Comparison of ENCODE assay signal across 17 cellular contexts in genomic region chr9:121399126-121399882, GRCh38. TPM values are rescaled to one million over a fixed set of nuclear protein-coding genes. Genes with fewer than 3 reads are reported as not detected.
DNase-seq lines count a peak whose midpoint lies in the region; ATAC-seq, FAIRE-seq and TF ChIP-seq lines count a peak whose summit lies in the region.
"Had no signal": no experiment of that assay in that cellular context is flagged by ENCODE, and none has a peak within 500 bp of the region (broad histone marks: within the 10 kb centered on the region; RNA-seq: fewer than 3 reads in every experiment).

No MANE protein-coding gene starts in this region.

- TF ChIP-seq CTCF in AG04450 (IDR thresholded peaks at IDR 0.05; ENCODE audit: low read depth, low read length) = no peak
- no peak for TF ChIP-seq CTCF in bronchial epithelial cell (IDR thresholded peaks at IDR 0.05; ENCODE audit: insufficient read depth, low read length, severe bottlenecking)
- TF ChIP-seq CTCF in mesothelial cell of epicardium (IDR thresholded peaks at IDR 0.05; ENCODE audit: unreplicated experiment) = no peak
- TF ChIP-seq CTCF in tibial nerve (IDR thresholded peaks at IDR 0.05) = no peak
- no peak for TF ChIP-seq CTCF in heart left ventricle (IDR thresholded peaks at IDR 0.05)

- no peaks in the 10 kb centered on the region for H3K4me1 ChIP-seq in tibial nerve
- H3K4me1 ChIP-seq in heart left ventricle = peaks cover 0 to 4% (median 0%) of the 10 kb centered on the region in 12 donors
- H3K4me1 ChIP-seq: transverse colon had no signal

- intact Hi-C loops in heart left ventricle (cut with DNase I) = loop anchor here in 8 of 10 donors (1.0 to 5.0 kb wide), 10 partner anchors 25 to 422 kb away; no protein-coding TSS in a partner anchor

- H3K4me3 ChIP-seq in AG04450 (ENCODE audit: low read depth, low read length) (no peak overlapping the region), bronchial epithelial cell (ENCODE audit: low read depth, low read length) (no peak overlapping the region), tibial nerve (no peak overlapping the region), heart left ventricle (no peak overlapping the region)
- H3K4me3 ChIP-seq: dorsolateral prefrontal cortex, transverse colon had no signal

- H3K36me3 ChIP-seq in bronchial epithelial cell (ENCODE audit: control insufficient read depth, insufficient read depth, low read length) (no peaks in the 10 kb centered on the region), tibial nerve (no peaks in the 10 kb centered on the region), heart left ventricle (no peaks in the 10 kb centered on the region)
- H3K36me3 ChIP-seq: transverse colon had no signal

- no peak for FAIRE-seq in bronchial epithelial cell (lab: Jason Lieb, UNC)

- POLR2A ChIA-PET in AG04450 (lab: Yijun Ruan, JAX) = interaction anchor here (0.7 to 3.2 kb wide), 3 partner anchors 26 to 600 kb away, joined by 3 to 10 read pairs (median 7); no protein-coding TSS in a partner anchor

- peaks cover 5% of the 10 kb centered on the region; the same call in 1 of the 2 replicates for H3K9me3 ChIP-seq in AG04450 (ENCODE audit: control insufficient read depth, insufficient read depth, low read length)
- peaks cover 0 to 5% (median 0%) of the 10 kb centered on the region in 4 donors for H3K9me3 ChIP-seq in tibial nerve
- H3K9me3 ChIP-seq in heart left ventricle = peaks cover 0 to 15% (median 0%) of the 10 kb centered on the region in 12 donors
- H3K9me3 ChIP-seq: transverse colon had no signal

- 85 to 90% methylated on average over 4 of the region's 4 CpGs for WGBS in tibial nerve, 2 donors
- WGBS in heart left ventricle, 4 donors = 85 to 90% (median 88%) methylated on average over 4 of the region's 4 CpGs

- H3K4me1 Mint-ChIP-seq in mesothelial cell of epicardium = peaks cover 7% of the 10 kb centered on the region
- H3K4me1 Mint-ChIP-seq: activated B cell treated with CpG ODN at 0.5 μM for 24 hours; CD4-positive, CD25-positive, alpha-beta regulatory T cell; stimulated activated naive B cell treated with anti-CD40 and anti-IgM and Interleukin-4, amounts not matched to agents 10 μg/mL and 1 μg/mL and 100 μg/mL, for 72 hours had no signal

- peak overlapping the region; percentile 15 for H3K27ac Mint-ChIP-seq in mesothelial cell of epicardium
- H3K27ac Mint-ChIP-seq: activated B cell treated with CpG ODN at 0.5 μM for 24 hours; activated CD8-positive, alpha-beta T cell treated with anti-CD3 and anti-CD28 coated beads for 36 hours; activated naive CD8-positive, alpha-beta T cell; activated T-cell treated with anti-CD3 and anti-CD28 coated beads, Interleukin-2, amount 50 U/mL, for 24 hours; stimulated activated naive B cell treated with anti-CD40 and anti-IgM and Interleukin-4, amounts not matched to agents 10 μg/mL and 1 μg/mL and 100 μg/mL, for 72 hours had no signal

- H3K27me3 ChIP-seq in AG04450 (ENCODE audit: control insufficient read depth, insufficient read depth, low read length) = no peaks in the 10 kb centered on the region
- H3K27me3 ChIP-seq in bronchial epithelial cell (ENCODE audit: control insufficient read depth, insufficient read depth, low read length) = no peaks in the 10 kb centered on the region
- no peaks in the 10 kb centered on the region for H3K27me3 ChIP-seq in tibial nerve
- H3K27me3 ChIP-seq in heart left ventricle = no peaks in the 10 kb centered on the region
- H3K27me3 ChIP-seq: dorsolateral prefrontal cortex, transverse colon had no signal

- ATAC-seq in GM21360 (IDR thresholded peaks at IDR 0.05; ENCODE audit: unreplicated experiment) = no peak
- no peak for ATAC-seq in heart left ventricle

- CTCF ChIA-PET in AG04450 (lab: Charles Lee) = interaction anchor here (0.7 to 8.5 kb wide), 21 partner anchors 9 to 641 kb away, joined by 3 to 202 read pairs (median 4); no protein-coding TSS in a partner anchor

- H3K4me3 Mint-ChIP-seq in mesothelial cell of epicardium = no peak overlapping the region
- H3K4me3 Mint-ChIP-seq: activated B cell treated with CpG ODN at 0.5 μM for 24 hours; activated CD8-positive, alpha-beta T cell treated with anti-CD3 and anti-CD28 coated beads for 36 hours; activated naive CD8-positive, alpha-beta T cell; activated T-cell treated with anti-CD3 and anti-CD28 coated beads, Interleukin-2, amount 50 U/mL, for 24 hours; brain; CD4-positive, CD25-positive, alpha-beta regulatory T cell; stimulated activated naive B cell treated with anti-CD40 and anti-IgM and Interleukin-4, amounts not matched to agents 10 μg/mL and 1 μg/mL and 100 μg/mL, for 72 hours had no signal

- peaks cover 13% of the 10 kb centered on the region for H3K36me3 Mint-ChIP-seq in mesothelial cell of epicardium
- H3K36me3 Mint-ChIP-seq: activated naive CD8-positive, alpha-beta T cell; brain; CD4-positive, CD25-positive, alpha-beta regulatory T cell had no signal

- H3K27me3 Mint-ChIP-seq in mesothelial cell of epicardium (ENCODE audit: low read depth) = peaks cover 2% of the 10 kb centered on the region
- H3K27me3 Mint-ChIP-seq: activated B cell treated with CpG ODN at 0.5 μM for 24 hours; activated CD8-positive, alpha-beta T cell treated with anti-CD3 and anti-CD28 coated beads for 36 hours; activated naive CD8-positive, alpha-beta T cell; stimulated activated naive B cell treated with anti-CD40 and anti-IgM and Interleukin-4, amounts not matched to agents 10 μg/mL and 1 μg/mL and 100 μg/mL, for 72 hours had no signal

- H3K27ac ChIP-seq in AG04450 (ENCODE audit: low read depth, low read length) (peak overlapping the region; percentile 89), tibial nerve (no peak overlapping the region), heart left ventricle (no peak overlapping the region)
- H3K27ac ChIP-seq: dorsolateral prefrontal cortex, transverse colon had no signal

- peaks cover 17% of the 10 kb centered on the region for H3K9me3 Mint-ChIP-seq in mesothelial cell of epicardium
- H3K9me3 Mint-ChIP-seq: activated B cell treated with CpG ODN at 0.5 μM for 24 hours; activated CD8-positive, alpha-beta T cell treated with anti-CD3 and anti-CD28 coated beads for 36 hours; activated T-cell treated with anti-CD3 and anti-CD28 coated beads, Interleukin-2, amount 50 U/mL, for 24 hours; CD4-positive, CD25-positive, alpha-beta regulatory T cell had no signal

- no peak for TF ChIP-seq EP300 in tibial nerve (IDR thresholded peaks at IDR 0.05)

- DNase-seq in AG04450 (ENCODE audit: low read depth, low spot score) (no peak), NCI-H524 treated with DMSO at 0.1 percent for 48 hours (lab: John Stamatoyannopoulos, UW) (peak; percentile 46), bronchial epithelial cell (ENCODE audit: low read depth) (peak; percentile 41), mesothelial cell of epicardium (ENCODE audit: low spot score in 2 of 2, unreplicated experiment in 2 of 2) (no peak), ecto neural progenitor cell (ENCODE audit: low spot score) (no peak), tibial nerve (ENCODE audit: low spot score in 2 of 2) (no peak), heart left ventricle (no peak)
- DNase-seq: activated B cell treated with CpG ODN at 0.5 μM for 24 hours; activated CD8-positive, alpha-beta T cell treated with anti-CD3 and anti-CD28 coated beads for 36 hours; activated T-cell treated with anti-CD3 and anti-CD28 coated beads, Interleukin-2, amount 50 U/mL, for 24 hours; dorsolateral prefrontal cortex; stimulated activated naive B cell treated with anti-CD40 and anti-IgM and Interleukin-4, amounts not matched to agents 10 μg/mL and 1 μg/mL and 100 μg/mL, for 72 hours; transverse colon had no signal

- TF ChIP-seq POLR2A in tibial nerve (IDR thresholded peaks at IDR 0.05) = no peak
- TF ChIP-seq POLR2A in heart left ventricle (IDR thresholded peaks at IDR 0.05) = no peak

RNA-seq across cellular contexts. Expression of gene STOM, which starts 29.3 kb away (rescaled TPM):
- 405 and 510 TPM in 2 replicates for polyA plus RNA-seq in AG04450 (2011; rRNA removed)
- 192 and 228 TPM in 2 replicates for polyA minus RNA-seq in AG04450 (2011; rRNA and poly(A)+ RNA removed)
- total RNA-seq in bronchial epithelial cell = 215 and 356 TPM in 2 replicates
- total RNA-seq in mesothelial cell of epicardium = 48.4 to 53.9 TPM (median 53.2 TPM) in 3 replicates
- total RNA-seq in tibial nerve = 100 to 1,000 TPM; 164 to 310 (median 232) TPM
- total RNA-seq in heart left ventricle = 100 to 1,000 TPM; 125 to 239 (median 154) TPM
- polyA plus RNA-seq in heart left ventricle = 100 to 1,000 TPM; 129 to 148 TPM

Comparison
In these comparisons a context has a peak if more than half of its experiments do, and no peak if none do; other contexts are left out.
1. DNase-seq: peak in NCI-H524 treated with DMSO at 0.1 percent for 48 hours (single experiment) and bronchial epithelial cell (single experiment); none in AG04450 (single experiment), mesothelial cell of epicardium (0 of 2), ecto neural progenitor cell (single experiment), tibial nerve (0 of 2) and heart left ventricle (0 of 5).